Comparison of ENCODE assay signal across 28 cellular contexts in genomic region chr3:88221726-88222125, GRCh38.
"Had no signal": no experiment of that assay in that cellular context is flagged by ENCODE, and none has a peak within 500 bp of the region (broad histone marks: within the 10 kb centered on the region; RNA-seq: fewer than 3 reads in every experiment).

No MANE protein-coding gene starts in this region.

- H3K4me3 Mint-ChIP-seq: naive B cell; naive thymus-derived CD8-positive, alpha-beta T cell; nephron; stimulated activated effector memory CD8-positive, alpha-beta T cell treated with anti-CD3 and anti-CD28 coated beads, Interleukin-12 subunit alpha, Interleukin-12 subunit beta, amount 100 ng/mL, for 72 hours; stimulated activated naive B cell treated with anti-CD40 and anti-IgM and Interleukin-4, amounts not matched to agents 10 μg/mL and 1 μg/mL and 100 μg/mL, for 72 hours; stimulated activated naive CD8-positive, alpha-beta T cell treated with anti-CD3 and anti-CD28 coated beads, Interleukin-15, Interleukin-2, amounts not matched to agents 100 ng/mL and 50 ng/mL, for 24 hours; type B pancreatic cell had no signal

- H3K27me3 ChIP-seq: ovary, right lobe of liver, sigmoid colon, suprapubic skin, testis, tibial artery, transverse colon, upper lobe of right lung, uterus had no signal

- H3K9me3 ChIP-seq: ovary, psoas muscle, right lobe of liver, sigmoid colon, suprapubic skin, testis, tibial artery, transverse colon, upper lobe of right lung, uterus had no signal

- H3K79me2 ChIP-seq: parathyroid adenoma had no signal

- H3K27ac ChIP-seq: ovary, parathyroid adenoma, psoas muscle, right lobe of liver, sigmoid colon, suprapubic skin, testis, tibial artery, transverse colon, upper lobe of right lung, uterus had no signal

- H3K27ac Mint-ChIP-seq: nephron; progenitor cell of endocrine pancreas; stimulated activated effector memory CD8-positive, alpha-beta T cell treated with anti-CD3 and anti-CD28 coated beads, Interleukin-12 subunit alpha, Interleukin-12 subunit beta, amount 100 ng/mL, for 72 hours; stimulated activated naive B cell treated with anti-CD40 and anti-IgM and Interleukin-4, amounts not matched to agents 10 μg/mL and 1 μg/mL and 100 μg/mL, for 72 hours; stimulated activated naive CD8-positive, alpha-beta T cell treated with anti-CD3 and anti-CD28 coated beads, Interleukin-15, Interleukin-2, amounts not matched to agents 100 ng/mL and 50 ng/mL, for 24 hours; type B pancreatic cell had no signal

- H3K36me3 ChIP-seq: ovary, right lobe of liver, sigmoid colon, suprapubic skin, tibial artery, transverse colon, upper lobe of right lung had no signal

- H3K4me3 ChIP-seq: ovary, psoas muscle, right lobe of liver, sigmoid colon, suprapubic skin, testis, tibial artery, transverse colon, upper lobe of right lung, uterus had no signal

- H3K36me3 Mint-ChIP-seq: naive B cell; naive thymus-derived CD8-positive, alpha-beta T cell; stimulated activated effector memory CD8-positive, alpha-beta T cell treated with anti-CD3 and anti-CD28 coated beads, Interleukin-12 subunit alpha, Interleukin-12 subunit beta, amount 100 ng/mL, for 72 hours; stimulated activated naive B cell treated with anti-CD40 and anti-IgM and Interleukin-4, amounts not matched to agents 10 μg/mL and 1 μg/mL and 100 μg/mL, for 72 hours; type B pancreatic cell had no signal

- H3K4me1 ChIP-seq: parathyroid adenoma, psoas muscle, right lobe of liver, sigmoid colon, suprapubic skin, testis, tibial artery, transverse colon, upper lobe of right lung, uterus had no signal

- H3K9ac ChIP-seq: parathyroid adenoma had no signal

- H3K4me1 Mint-ChIP-seq: stimulated activated effector memory CD8-positive, alpha-beta T cell treated with anti-CD3 and anti-CD28 coated beads, Interleukin-12 subunit alpha, Interleukin-12 subunit beta, amount 100 ng/mL, for 72 hours had no signal

- DNase-seq: naive B cell; naive thymus-derived CD8-positive, alpha-beta T cell; occipital lobe; ovary; psoas muscle; right cardiac atrium; right lobe of liver; sigmoid colon; small intestine; stimulated activated CD4-positive, alpha-beta T cell treated with anti-CD3 and anti-CD28 coated beads, Interleukin-15, amount 100 ng/mL, for 24 hours; stimulated activated CD4-positive, alpha-beta T cell treated with anti-CD3 and anti-CD28 coated beads, Interleukin-2, amount 100 ng/mL, for 24 hours; stimulated activated CD4-positive, alpha-beta T cell treated with anti-CD3 and anti-CD28 coated beads, Interleukin-2, amount 100 ng/mL, for 48 hours; stimulated activated CD4-positive, alpha-beta T cell treated with anti-CD3 and anti-CD28 coated beads, Interleukin-4, amount 100 ng/mL, for 24 hours; stimulated activated naive B cell treated with anti-CD40 and anti-IgM and Interleukin-4, amounts not matched to agents 10 μg/mL and 1 μg/mL and 100 μg/mL, for 72 hours; stimulated activated naive CD4-positive, alpha-beta T cell treated with Interleukin-2 at 50 U/mL for 16 hours; substantia nigra; testis; tibial artery; transverse colon; upper lobe of right lung; uterus had no signal

- H2AFZ ChIP-seq: parathyroid adenoma had no signal

- H3K9me3 Mint-ChIP-seq: naive B cell; naive thymus-derived CD8-positive, alpha-beta T cell; nephron; stimulated activated effector memory CD8-positive, alpha-beta T cell treated with anti-CD3 and anti-CD28 coated beads, Interleukin-12 subunit alpha, Interleukin-12 subunit beta, amount 100 ng/mL, for 72 hours; stimulated activated naive B cell treated with anti-CD40 and anti-IgM and Interleukin-4, amounts not matched to agents 10 μg/mL and 1 μg/mL and 100 μg/mL, for 72 hours; stimulated activated naive CD8-positive, alpha-beta T cell treated with anti-CD3 and anti-CD28 coated beads, Interleukin-15, Interleukin-2, amounts not matched to agents 100 ng/mL and 50 ng/mL, for 24 hours; type B pancreatic cell had no signal

- H3K27me3 Mint-ChIP-seq: naive B cell; stimulated activated naive B cell treated with anti-CD40 and anti-IgM and Interleukin-4, amounts not matched to agents 10 μg/mL and 1 μg/mL and 100 μg/mL, for 72 hours; stimulated activated naive CD8-positive, alpha-beta T cell treated with anti-CD3 and anti-CD28 coated beads, Interleukin-15, Interleukin-2, amounts not matched to agents 100 ng/mL and 50 ng/mL, for 24 hours had no signal
